ENCODE assay signal across 8 cellular contexts in genomic region chr1:103561612-103562395, GRCh38. TPM values are rescaled to one million over a fixed set of nuclear protein-coding genes. Genes with fewer than 3 reads are reported as not detected.
DNase-seq lines count a peak whose midpoint lies in the region; ATAC-seq, FAIRE-seq and TF ChIP-seq lines count a peak whose summit lies in the region.

No MANE protein-coding gene starts in this region.

- in situ Hi-C loops in ACHN (cut with HindIII; ENCODE audit: low pct_ligation_motif_present, low pct_unique_long_range_greater_than_20kb, low sequenced_read_pairs): no loop called here

- CTCF ChIA-PET in activated CD8-positive, alpha-beta T cell treated with anti-CD3 and anti-CD28 coated beads for 36 hours (lab: Charles Lee): no interaction called here

- peaks cover 7% of the 10 kb centered on the region for H3K36me3 Mint-ChIP-seq in activated CD8-positive, alpha-beta T cell treated with anti-CD3 and anti-CD28 coated beads for 36 hours (ENCODE audit: low read depth)

- H3K36me3 ChIP-seq in neutrophil: peaks cover 6% of the 10 kb centered on the region

- H3K4me3 Mint-ChIP-seq in activated CD8-positive, alpha-beta T cell treated with anti-CD3 and anti-CD28 coated beads for 36 hours: no peak overlapping the region

- DNase-seq in GM18507 (ENCODE audit: extremely low spot score, insufficient read length, low read depth) (no peak), SIG-M5 treated with dmso at 0.1 percent for 504 hours (lab: John Stamatoyannopoulos, UW; ENCODE audit: unreplicated experiment) (peak; percentile 49), ACHN (no peak), NCI-H524 (lab: John Stamatoyannopoulos, UW) (no peak)
- no peak for DNase-seq in activated CD8-positive, alpha-beta T cell treated with anti-CD3 and anti-CD28 coated beads for 36 hours

- POLR2A ChIA-PET in activated CD8-positive, alpha-beta T cell treated with anti-CD3 and anti-CD28 coated beads for 36 hours (lab: Charles Lee): no interaction called here

- peak; percentile 80 for ATAC-seq in HG02763 (IDR thresholded peaks at IDR 0.05; ENCODE audit: unreplicated experiment)
- ATAC-seq in activated CD8-positive, alpha-beta T cell treated with anti-CD3 and anti-CD28 coated beads for 36 hours: no peak
- ATAC-seq in activated CD4-positive, CD25-positive, alpha-beta regulatory T cell treated with anti-CD3 and anti-CD28 coated beads, Interleukin-2, amount 50 U/mL, for 24 hours: no peak

- TF ChIP-seq CTCF in neutrophil (IDR thresholded peaks at IDR 0.05): no peak
- no peak for TF ChIP-seq CTCF in activated CD8-positive, alpha-beta T cell treated with anti-CD3 and anti-CD28 coated beads for 36 hours (IDR thresholded peaks at IDR 0.05)

- H3K4me1 ChIP-seq in neutrophil (ENCODE audit: control insufficient read depth in 1 of 2, insufficient read depth in 1 of 2, low read depth in 1 of 2, low read length in 1 of 2): peaks cover 8 to 22% of the 10 kb centered on the region in 2 experiments

- H3K27me3 ChIP-seq in neutrophil: no peaks in the 10 kb centered on the region

- intact Hi-C loops in activated CD8-positive, alpha-beta T cell treated with anti-CD3 and anti-CD28 coated beads for 36 hours (cut with micrococcal nuclease): no loop called here

- H3K9me3 Mint-ChIP-seq in activated CD8-positive, alpha-beta T cell treated with anti-CD3 and anti-CD28 coated beads for 36 hours: no peaks in the 10 kb centered on the region

- H3K27ac ChIP-seq in neutrophil: peak overlapping the region; percentile 51

- no peaks in the 10 kb centered on the region for H3K9me3 ChIP-seq in neutrophil

- no peak overlapping the region for H3K27ac Mint-ChIP-seq in activated CD8-positive, alpha-beta T cell treated with anti-CD3 and anti-CD28 coated beads for 36 hours

- H3K27me3 Mint-ChIP-seq in activated CD8-positive, alpha-beta T cell treated with anti-CD3 and anti-CD28 coated beads for 36 hours: no peaks in the 10 kb centered on the region

- no peak overlapping the region for H3K4me3 ChIP-seq in neutrophil (ENCODE audit: low read depth in 1 of 2, low read length in 1 of 2)

- FAIRE-seq in GM18507 (lab: Jason Lieb, UNC): peak; percentile 64

- peaks cover 8% of the 10 kb centered on the region for H3K4me1 Mint-ChIP-seq in activated CD8-positive, alpha-beta T cell treated with anti-CD3 and anti-CD28 coated beads for 36 hours (ENCODE audit: low read depth)

RNA-seq across cellular contexts. Expression of gene AMY2B, which starts 9.6 kb away (rescaled TPM):
- total RNA-seq in activated CD8-positive, alpha-beta T cell treated with anti-CD3 and anti-CD28 coated beads for 36 hours: 1 to 10 TPM; 6.1 to 9.7 TPM

RNA-seq across cellular contexts. Expression of gene RNPC3, which starts 36.3 kb away (rescaled TPM):
- 10 to 100 TPM; 22.8 to 23.2 TPM for total RNA-seq in activated CD8-positive, alpha-beta T cell treated with anti-CD3 and anti-CD28 coated beads for 36 hours

RNA-seq across cellular contexts. Expression of gene AMY2A, which starts 55.4 kb away (rescaled TPM):
- total RNA-seq in activated CD8-positive, alpha-beta T cell treated with anti-CD3 and anti-CD28 coated beads for 36 hours: not detected
